Comparison of ENCODE assay signal across 20 cellular contexts in genomic region chr9:131528186-131528585, GRCh38. TPM values are rescaled to one million over a fixed set of nuclear protein-coding genes. Genes with fewer than 3 reads are reported as not detected.
A peak's percentile ranks its signal among the peaks of the same experiment; 100 is the strongest.
DNase-seq lines count a peak whose midpoint lies in the region; ATAC-seq and TF ChIP-seq lines count a peak whose summit lies in the region.
"Had no signal": no experiment of that assay in that cellular context is flagged by ENCODE, and none has a peak within 500 bp of the region (broad histone marks: within the 10 kb centered on the region; RNA-seq: fewer than 3 reads in every experiment).

No MANE protein-coding gene starts in this region.

- H3K4me2 ChIP-seq in osteoblast (ENCODE audit: insufficient read depth, low read length) = no peak overlapping the region

- peaks cover 28% of the 10 kb centered on the region for H3K4me1 Mint-ChIP-seq in activated T-cell treated with anti-CD3 and anti-CD28 coated beads, Interleukin-2, amount 50 U/mL, for 24 hours (ENCODE audit: low read depth)
- H3K4me1 Mint-ChIP-seq in T-helper 17 cell = no peaks in the 10 kb centered on the region
- H3K4me1 Mint-ChIP-seq in endothelial cell (ENCODE audit: unreplicated experiment) = no peaks in the 10 kb centered on the region

- no peaks in the 10 kb centered on the region for H3K9me3 ChIP-seq in T-helper 17 cell (ENCODE audit: control insufficient read depth, low read length, poor library complexity, severe bottlenecking)
- H3K9me3 ChIP-seq in osteoblast (ENCODE audit: low read depth, low read length) = no peaks in the 10 kb centered on the region

- peaks cover 13% of the 10 kb centered on the region for H3K4me1 ChIP-seq in osteoblast (ENCODE audit: insufficient read depth, low read length)

- H3K27ac Mint-ChIP-seq in activated T-cell treated with anti-CD3 and anti-CD28 coated beads, Interleukin-2, amount 50 U/mL, for 24 hours = peak overlapping the region; percentile 50
- peak overlapping the region; percentile 84 for H3K27ac Mint-ChIP-seq in T-helper 17 cell
- no peak overlapping the region for H3K27ac Mint-ChIP-seq in endothelial cell (ENCODE audit: unreplicated experiment)
- H3K27ac Mint-ChIP-seq: WTC11 had no signal

- H3K27ac ChIP-seq in osteoblast (ENCODE audit: low read depth, low read length) = no peak overlapping the region
- H3K27ac ChIP-seq: coronary artery, HL-60 had no signal

- TF ChIP-seq CTCF in endothelial cell (IDR thresholded peaks at IDR 0.05; ENCODE audit: unreplicated experiment) (no peak), osteoblast (IDR thresholded peaks at IDR 0.05; ENCODE audit: extremely low read depth, low read depth, low read length) (no peak)

- H3K4me3 Mint-ChIP-seq in activated T-cell treated with anti-CD3 and anti-CD28 coated beads, Interleukin-2, amount 50 U/mL, for 24 hours = peak overlapping the region; percentile 58
- H3K4me3 Mint-ChIP-seq in T-helper 17 cell (peak overlapping the region; percentile 28), endothelial cell (ENCODE audit: unreplicated experiment) (peak overlapping the region; percentile 32)
- H3K4me3 Mint-ChIP-seq: WTC11 had no signal

- H3K27me3 ChIP-seq in osteoblast (ENCODE audit: insufficient read depth, low read length) = no peaks in the 10 kb centered on the region

- no peak for DNase-seq in activated T-cell treated with anti-CD3 and anti-CD28 coated beads, Interleukin-2, amount 50 U/mL, for 24 hours
- DNase-seq in activated T-cell treated with anti-CD3 and anti-CD28 coated beads for 4 hours = no peak
- no peak for DNase-seq in T-helper 17 cell
- DNase-seq in endothelial cell (ENCODE audit: low spot score) = no peak
- peak; percentile 76 for DNase-seq in osteoblast (ENCODE audit: insufficient read length, low spot score, missing footprints)
- no peak for DNase-seq in DMS153 treated with DMSO at 0.1 percent for 48 hours (lab: John Stamatoyannopoulos, UW; ENCODE audit: unreplicated experiment)
- DNase-seq in NCI-H2107 (lab: John Stamatoyannopoulos, UW) = no peak
- DNase-seq: ACHN; activated naive CD4-positive, alpha-beta T cell; DND-41; IMR-90; mesenchymal stem cell; NCI-H1436; NCI-H69 had no signal

- H3K4me3 ChIP-seq in osteoblast (ENCODE audit: insufficient read depth, low read length) = no peak overlapping the region
- H3K4me3 ChIP-seq: coronary artery had no signal

- H3K36me3 Mint-ChIP-seq in activated T-cell treated with anti-CD3 and anti-CD28 coated beads, Interleukin-2, amount 50 U/mL, for 24 hours (ENCODE audit: low read depth) = peaks cover 66% of the 10 kb centered on the region
- no peaks in the 10 kb centered on the region for H3K36me3 Mint-ChIP-seq in T-helper 17 cell (ENCODE audit: low read depth)
- H3K36me3 Mint-ChIP-seq in endothelial cell (ENCODE audit: low read depth, unreplicated experiment) = peaks cover 26% of the 10 kb centered on the region

- no peaks in the 10 kb centered on the region for H3K9me3 Mint-ChIP-seq in activated T-cell treated with anti-CD3 and anti-CD28 coated beads, Interleukin-2, amount 50 U/mL, for 24 hours
- no peaks in the 10 kb centered on the region for H3K9me3 Mint-ChIP-seq in endothelial cell (ENCODE audit: unreplicated experiment)
- H3K9me3 Mint-ChIP-seq: WTC11 had no signal

- ATAC-seq in T-helper 17 cell (no peak), GM19395 (IDR thresholded peaks at IDR 0.05; ENCODE audit: unreplicated experiment) (no peak)
- ATAC-seq: WTC11 had no signal

- no peaks in the 10 kb centered on the region for H3K27me3 Mint-ChIP-seq in activated T-cell treated with anti-CD3 and anti-CD28 coated beads, Interleukin-2, amount 50 U/mL, for 24 hours
- H3K27me3 Mint-ChIP-seq in T-helper 17 cell (no peaks in the 10 kb centered on the region), endothelial cell (ENCODE audit: unreplicated experiment) (peaks cover 5% of the 10 kb centered on the region)

- H3K36me3 ChIP-seq in osteoblast (ENCODE audit: insufficient read depth, low read length) = peaks cover 49% of the 10 kb centered on the region

- peaks cover 17% of the 10 kb centered on the region for H3K79me2 ChIP-seq in osteoblast (ENCODE audit: insufficient read depth, low read length)

- H4K20me1 ChIP-seq in osteoblast (ENCODE audit: insufficient read depth, low read length) = peaks cover 8% of the 10 kb centered on the region

- no peak overlapping the region for H2AFZ ChIP-seq in osteoblast (ENCODE audit: low read length)

RNA-seq across cellular contexts. Expression of gene UCK1, which starts 2.9 kb away (rescaled TPM):
- total RNA-seq in T-helper 17 cell (10 to 100 TPM; 16.6 to 21.4 TPM), endothelial cell (ENCODE audit: unreplicated experiment) (23.0 TPM), osteoblast (19.5 and 22.4 TPM in 2 replicates)

RNA-seq across cellular contexts. Expression of gene PRRT1B, which starts 17.1 kb away (rescaled TPM):
- total RNA-seq in T-helper 17 cell (not detected), endothelial cell (ENCODE audit: unreplicated experiment) (not detected), osteoblast (not detected in 2 replicates)
- total RNA-seq: IMR-90, MCF 10A, temporal lobe had no signal

RNA-seq across cellular contexts. Expression of gene POMT1, which starts 25.5 kb away (rescaled TPM):
- total RNA-seq in T-helper 17 cell = 10 to 100 TPM; 50.0 to 54.0 TPM
- total RNA-seq in endothelial cell (ENCODE audit: unreplicated experiment) = 57.6 TPM
- total RNA-seq in osteoblast = 32.6 and 33.9 TPM in 2 replicates
